ENCODE assay signal across 28 cellular contexts in genomic region chr7:2498708-2499107, GRCh38. TPM values are rescaled to one million over a fixed set of nuclear protein-coding genes. Genes with fewer than 3 reads are reported as not detected.
"Had no signal": no experiment of that assay in that cellular context is flagged by ENCODE, and none has a peak within 500 bp of the region (broad histone marks: within the 10 kb centered on the region; RNA-seq: fewer than 3 reads in every experiment).

No MANE protein-coding gene starts in this region.

- H3K4me3 Mint-ChIP-seq: activated T-helper 17 cell treated with anti-CD3 and anti-CD28 coated beads, Interleukin-2, amount 50 U/mL, for 72 hours; naive thymus-derived CD8-positive, alpha-beta T cell; stimulated activated naive CD8-positive, alpha-beta T cell treated with anti-CD3 and anti-CD28 coated beads, Interleukin-15, Interleukin-2, amounts not matched to agents 100 ng/mL and 50 ng/mL, for 24 hours had no signal

- H3K27me3 ChIP-seq: ovary, right atrium auricular region, thyroid gland had no signal

- H3K36me3 Mint-ChIP-seq: activated naive CD4-positive, alpha-beta T cell treated with anti-CD3 and anti-CD28 coated beads, Interleukin-2, amount 50 U/mL, for 72 hours; naive thymus-derived CD8-positive, alpha-beta T cell had no signal

- ATAC-seq: activated T-helper 17 cell treated with anti-CD3 and anti-CD28 coated beads, Interleukin-2, amount 50 U/mL, for 72 hours; upper lobe of right lung had no signal

- H3K27ac Mint-ChIP-seq: activated naive CD4-positive, alpha-beta T cell treated with anti-CD3 and anti-CD28 coated beads, Interleukin-2, amount 50 U/mL, for 72 hours; activated T-helper 17 cell treated with anti-CD3 and anti-CD28 coated beads, Interleukin-2, amount 50 U/mL, for 72 hours; stimulated activated naive CD8-positive, alpha-beta T cell treated with anti-CD3 and anti-CD28 coated beads, Interleukin-15, Interleukin-2, amounts not matched to agents 100 ng/mL and 50 ng/mL, for 24 hours had no signal

- H3K9me3 Mint-ChIP-seq: activated naive CD4-positive, alpha-beta T cell treated with anti-CD3 and anti-CD28 coated beads, Interleukin-2, amount 50 U/mL, for 72 hours; activated T-helper 17 cell treated with anti-CD3 and anti-CD28 coated beads, Interleukin-2, amount 50 U/mL, for 72 hours; naive thymus-derived CD8-positive, alpha-beta T cell; stimulated activated naive CD8-positive, alpha-beta T cell treated with anti-CD3 and anti-CD28 coated beads, Interleukin-15, Interleukin-2, amounts not matched to agents 100 ng/mL and 50 ng/mL, for 24 hours had no signal

- H3K27me3 Mint-ChIP-seq: activated T-helper 17 cell treated with anti-CD3 and anti-CD28 coated beads, Interleukin-2, amount 50 U/mL, for 72 hours; stimulated activated naive CD8-positive, alpha-beta T cell treated with anti-CD3 and anti-CD28 coated beads, Interleukin-15, Interleukin-2, amounts not matched to agents 100 ng/mL and 50 ng/mL, for 24 hours had no signal

- H3K9me3 ChIP-seq: esophagus muscularis mucosa, left ventricle myocardium inferior, neutrophil, ovary, prostate gland, right atrium auricular region, thyroid gland, upper lobe of right lung had no signal

- H3K4me3 ChIP-seq: esophagus muscularis mucosa, left ventricle myocardium inferior, ovary, prostate gland, right atrium auricular region, skin epidermis, thyroid gland, upper lobe of right lung had no signal

- H3K36me3 ChIP-seq: esophagus muscularis mucosa, left ventricle myocardium inferior, neutrophil, ovary, prostate gland, right atrium auricular region, thyroid gland, upper lobe of right lung had no signal

- DNase-seq: activated CD4-positive, alpha-beta T cell treated with anti-CD3 and anti-CD28 coated beads for 1 hour; activated T-cell treated with anti-CD3 and anti-CD28 coated beads, Interleukin-2, amount 50 U/mL, for 1 hour; aorta; central memory CD4-positive, alpha-beta T cell; dermis blood vessel endothelial cell; effector memory CD4-positive, alpha-beta T cell; hippocampal formation; kidney glomerular epithelial cell; left ventricle myocardium inferior; naive thymus-derived CD8-positive, alpha-beta T cell; stimulated activated CD4-positive, alpha-beta T cell treated with anti-CD3 and anti-CD28 coated beads, Interleukin-1b, Interleukin-23, amount 100 ng/mL, for 48 hours; substantia nigra; thyroid gland; upper lobe of right lung had no signal

- H3K27ac ChIP-seq: esophagus muscularis mucosa, left ventricle myocardium inferior, neutrophil, ovary, prostate gland, right atrium auricular region, thyroid gland, upper lobe of right lung, VCaP had no signal

- H3K4me1 Mint-ChIP-seq: activated T-helper 17 cell treated with anti-CD3 and anti-CD28 coated beads, Interleukin-2, amount 50 U/mL, for 72 hours had no signal

RNA-seq across cellular contexts. Expression of gene GRIFIN, which starts 22.5 kb away (rescaled TPM):
- total RNA-seq: activated naive CD4-positive, alpha-beta T cell treated with anti-CD3 and anti-CD28 coated beads, Interleukin-2, amount 50 U/mL, for 72 hours; activated T-helper 17 cell treated with anti-CD3 and anti-CD28 coated beads, Interleukin-2, amount 50 U/mL, for 72 hours; aorta; dermis blood vessel endothelial cell; esophagus muscularis mucosa; frontal cortex; left ventricle myocardium inferior; lung microvascular endothelial cell; naive thymus-derived CD8-positive, alpha-beta T cell; ovary; prostate gland; right atrium auricular region; T-helper 2 cell treated with Interferon-gamma antibody and Interleukin-4, amounts not matched to agents 100 ng/mL and 5 ng/mL, for 36 hours; thyroid gland; upper lobe of right lung had no signal
- polyA plus RNA-seq: adipose tissue; aorta; naive thymus-derived CD8-positive, alpha-beta T cell; ovary had no signal
